1 cellular context compared by ENCODE assay signal in genomic region chr1:229905652-229906051, GRCh38.
TF ChIP-seq lines count a peak whose summit lies in the region.

No MANE protein-coding gene starts in this region.

TF ChIP-seq in SK-N-SH, 30 proteins besides CTCF, POLR2A, EP300 and RAD21 (continued from another document):
- TF ChIP-seq USF2 (IDR thresholded peaks at IDR 0.05; ENCODE audit: borderline replicate concordance, low read depth, low read length) = no peak
- no peak for TF ChIP-seq POLR2AphosphoS5 (IDR thresholded peaks at IDR 0.05; ENCODE audit: low read depth, low read length)
- no peak for TF ChIP-seq TCF12 (IDR thresholded peaks at IDR 0.05)
- no peak for TF ChIP-seq NRF1 (IDR thresholded peaks at IDR 0.05; ENCODE audit: low read depth, low read length)
